In genomic region chr12:108253540-108253939, GRCh38 we compare ENCODE assay signal across 23 cellular contexts.
A peak's percentile ranks its signal among the peaks of the same experiment; 100 is the strongest.
DNase-seq lines count a peak whose midpoint lies in the region; ATAC-seq and TF ChIP-seq lines count a peak whose summit lies in the region.
"Had no signal": no experiment of that assay in that cellular context is flagged by ENCODE, and none has a peak within 500 bp of the region (broad histone marks: within the 10 kb centered on the region; RNA-seq: fewer than 3 reads in every experiment).

No MANE protein-coding gene starts in this region.

- H3K9ac ChIP-seq in OCI-LY3 (ENCODE audit: low read length), result no peak overlapping the region

- peak overlapping the region; percentile 36 for H3K4me2 ChIP-seq in OCI-LY3 (ENCODE audit: low read length)

- intact Hi-C loops in posterior cingulate gyrus (cut with DNase I), result no loop called here
- intact Hi-C loops in Right ventricle myocardium inferior (cut with DNase I), result no loop called here

- H3K27ac ChIP-seq in OCI-LY3 (ENCODE audit: low read length), result no peak overlapping the region
- H3K27ac ChIP-seq: C4-2B, epithelial cell of prostate, gastrocnemius medialis, upper lobe of right lung had no signal

- peaks cover 8% of the 10 kb centered on the region for H3K27me3 Mint-ChIP-seq in glutamatergic neuron (ENCODE audit: unreplicated experiment)

- H4K20me1 ChIP-seq in OCI-LY3 (ENCODE audit: insufficient read depth, low read length), result 0 out of 2 replicates have a peak, but pooled peaks cover 2% of the 10 kb centered on the region

- H3K4me1 Mint-ChIP-seq in glutamatergic neuron (ENCODE audit: low read depth, unreplicated experiment), result peaks cover 24% of the 10 kb centered on the region

- DNase-seq in DMS153 (lab: John Stamatoyannopoulos, UW) (peak; percentile 15), DMS153 treated with DMSO at 0.1 percent for 48 hours (lab: John Stamatoyannopoulos, UW; ENCODE audit: unreplicated experiment) (no peak), glutamatergic neuron (no peak), posterior cingulate gyrus (peak in 8 of 10 donors; percentile 37 to 94 (median 66)), T-helper 1 cell (no peak), Right ventricle myocardium inferior (ENCODE audit: missing footprints) (no peak)
- DNase-seq: 8988T; activated CD4-positive, alpha-beta T cell treated with anti-CD3 and anti-CD28 coated beads for 1 hour; activated effector memory CD4-positive, alpha-beta T cell treated with anti-CD3 and anti-CD28 coated beads, Interleukin-2, amount 50 U/mL, for 16 hours; aorta; cortex of kidney; DMS79 treated with DMSO at 0.1 percent for 48 hours; gastrocnemius medialis; KG1; naive thymus-derived CD4-positive, alpha-beta T cell; NCI-H2107; SHP77 treated with DMSO at 0.1 percent for 48 hours; upper lobe of right lung had no signal

- no peaks in the 10 kb centered on the region for H3K36me3 ChIP-seq in OCI-LY3 (replicated peaks; ENCODE audit: low read depth, low read length)
- H3K36me3 ChIP-seq: gastrocnemius medialis, upper lobe of right lung had no signal

- ATAC-seq in GM19035 (IDR thresholded peaks at IDR 0.05; ENCODE audit: unreplicated experiment), result no peak
- ATAC-seq in Right ventricle myocardium inferior, result no peak
- ATAC-seq: gastrocnemius medialis; naive thymus-derived CD4-positive, alpha-beta T cell; upper lobe of right lung had no signal

- no peak overlapping the region for H2AFZ ChIP-seq in OCI-LY3 (ENCODE audit: low read depth, low read length)

- H3K9me3 Mint-ChIP-seq in glutamatergic neuron (ENCODE audit: unreplicated experiment), result no peaks in the 10 kb centered on the region
- H3K9me3 Mint-ChIP-seq: stimulated activated naive CD8-positive, alpha-beta T cell treated with anti-CD3 and anti-CD28 coated beads, Interleukin-15, Interleukin-2, amounts not matched to agents 100 ng/mL and 50 ng/mL, for 24 hours had no signal

- H3K27ac Mint-ChIP-seq in glutamatergic neuron (ENCODE audit: unreplicated experiment), result peak overlapping the region; percentile 73
- H3K27ac Mint-ChIP-seq: naive thymus-derived CD4-positive, alpha-beta T cell; stimulated activated naive CD8-positive, alpha-beta T cell treated with anti-CD3 and anti-CD28 coated beads, Interleukin-15, Interleukin-2, amounts not matched to agents 100 ng/mL and 50 ng/mL, for 24 hours had no signal

- H3K27me3 ChIP-seq in OCI-LY3 (ENCODE audit: low read depth, low read length), result peaks cover 43% of the 10 kb centered on the region
- H3K27me3 ChIP-seq: upper lobe of right lung had no signal

- H3K36me3 Mint-ChIP-seq in glutamatergic neuron (ENCODE audit: unreplicated experiment), result no peaks in the 10 kb centered on the region
- H3K36me3 Mint-ChIP-seq: naive thymus-derived CD4-positive, alpha-beta T cell had no signal

- TF ChIP-seq CTCF in OCI-LY3 (IDR thresholded peaks at IDR 0.05; ENCODE audit: low read depth, low read length) (no peak), glutamatergic neuron (IDR thresholded peaks at IDR 0.05; ENCODE audit: partially characterized antibody, unreplicated experiment) (no peak)

- H3K4me3 Mint-ChIP-seq in glutamatergic neuron (ENCODE audit: unreplicated experiment), result peak overlapping the region; percentile 43
- H3K4me3 Mint-ChIP-seq: naive thymus-derived CD4-positive, alpha-beta T cell; stimulated activated naive CD8-positive, alpha-beta T cell treated with anti-CD3 and anti-CD28 coated beads, Interleukin-15, Interleukin-2, amounts not matched to agents 100 ng/mL and 50 ng/mL, for 24 hours had no signal

- no peak overlapping the region for H3K4me3 ChIP-seq in OCI-LY3 (ENCODE audit: low read length)
- H3K4me3 ChIP-seq: gastrocnemius medialis, upper lobe of right lung had no signal

- H3K4me1 ChIP-seq in OCI-LY3 (ENCODE audit: low read length), result peaks cover 16% of the 10 kb centered on the region
- H3K4me1 ChIP-seq: gastrocnemius medialis, upper lobe of right lung had no signal

- H3K79me2 ChIP-seq in OCI-LY3 (ENCODE audit: low read length), result no peaks in the 10 kb centered on the region

- H3K9me3 ChIP-seq in OCI-LY3 (ENCODE audit: insufficient read depth, low read length), result no peaks in the 10 kb centered on the region
- H3K9me3 ChIP-seq: gastrocnemius medialis, upper lobe of right lung had no signal

Comparison
In these comparisons a context has a peak if more than half of its experiments do, and no peak if none do; other contexts are left out.
1. DNase-seq: peak in DMS153 (single experiment) and posterior cingulate gyrus (8 of 10); none in DMS153 treated with DMSO at 0.1 percent for 48 hours (single experiment), glutamatergic neuron (single experiment), T-helper 1 cell (0 of 5) and Right ventricle myocardium inferior (single experiment).